ENCODE assay signal across 9 cellular contexts in the genomic region with DNA sequence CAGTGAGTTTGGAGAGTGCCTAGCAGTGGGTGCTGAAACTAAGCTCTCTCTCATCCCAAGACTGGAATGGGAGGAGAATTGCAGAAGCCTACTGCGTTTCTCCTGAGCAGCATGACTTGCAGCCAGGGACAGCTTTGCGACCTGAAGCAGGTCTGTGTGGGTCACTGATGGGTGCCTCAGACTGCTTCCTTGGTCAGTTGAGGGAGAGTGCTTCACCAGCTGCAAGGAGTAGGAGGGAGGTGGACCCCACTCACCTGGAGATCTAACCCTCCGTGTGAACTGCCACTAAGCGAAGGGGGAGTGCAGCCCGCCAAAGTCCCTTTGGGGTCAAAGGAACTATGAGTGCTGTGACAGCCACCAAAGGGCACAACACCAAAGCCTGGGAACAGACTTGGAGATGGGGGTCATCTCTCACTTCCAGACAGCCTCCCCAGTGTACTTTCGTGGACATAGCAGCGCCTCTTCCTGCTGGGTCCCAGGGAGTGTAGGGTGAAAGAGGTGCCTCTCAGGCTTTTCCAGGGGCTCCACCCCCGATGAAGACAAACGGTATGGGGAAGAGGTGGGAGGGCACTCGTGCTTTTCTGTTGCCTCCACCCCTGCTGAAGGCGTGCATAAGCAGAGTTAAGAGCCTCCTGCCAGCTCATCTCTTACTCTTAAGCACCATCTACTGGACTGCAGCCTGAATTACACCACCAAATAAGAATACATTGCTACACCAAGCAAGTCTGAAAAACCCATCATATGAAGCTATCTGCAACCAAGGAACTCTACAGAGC. TPM values are rescaled to one million over a fixed set of nuclear protein-coding genes. Genes with fewer than 3 reads are reported as not detected.
DNase-seq lines count a peak whose midpoint lies in the region; ATAC-seq and TF ChIP-seq lines count a peak whose summit lies in the region.
"Had no signal": no experiment of that assay in that cellular context is flagged by ENCODE, and none has a peak within 500 bp of the region (broad histone marks: within the 10 kb centered on the region; RNA-seq: fewer than 3 reads in every experiment).

No MANE protein-coding gene starts in this region.

- peaks cover 11 to 46% (median 27%) of the 10 kb centered on the region in 5 donors for H3K27me3 Mint-ChIP-seq in naive thymus-derived CD4-positive, alpha-beta T cell

- H3K27me3 ChIP-seq in naive thymus-derived CD4-positive, alpha-beta T cell (ENCODE audit: control insufficient read depth in 2 of 2, insufficient read depth in 2 of 2, low read length in 2 of 2): peaks cover 0 to 4% of the 10 kb centered on the region in 2 donors

- peaks cover 0 to 5% (median 0%) of the 10 kb centered on the region in 7 donors for H3K4me1 Mint-ChIP-seq in naive thymus-derived CD4-positive, alpha-beta T cell

- H3K9me3 Mint-ChIP-seq in naive thymus-derived CD4-positive, alpha-beta T cell: peaks cover 0 to 2% (median 0%) of the 10 kb centered on the region in 11 donors
- H3K9me3 Mint-ChIP-seq: stimulated activated naive CD8-positive, alpha-beta T cell treated with anti-CD3 and anti-CD28 coated beads, Interleukin-15, Interleukin-2, amounts not matched to agents 100 ng/mL and 50 ng/mL, for 24 hours had no signal

- H3K27ac ChIP-seq in C4-2B (no peak overlapping the region; the same call in 1 of the 2 replicates), VCaP (no peak overlapping the region)
- no peak overlapping the region for H3K27ac ChIP-seq in naive thymus-derived CD4-positive, alpha-beta T cell (ENCODE audit: low read depth, low read length)

- peak; percentile 83 for TF ChIP-seq CTCF in C4-2B (conservative IDR thresholded peaks at IDR 0.05)
- peak; percentile 80 for TF ChIP-seq CTCF in VCaP (conservative IDR thresholded peaks at IDR 0.05)
- peak; percentile 80 for TF ChIP-seq CTCF in epithelial cell of esophagus (IDR thresholded peaks at IDR 0.05; ENCODE audit: insufficient read depth, low read depth, low read length, missing control alignments)

- ATAC-seq in GM18858 (IDR thresholded peaks at IDR 0.05; ENCODE audit: unreplicated experiment) (peak; percentile 95), HG03025 (IDR thresholded peaks at IDR 0.05; ENCODE audit: low FRiP score, unreplicated experiment) (peak; percentile 98)
- peak; percentile 97 for ATAC-seq in naive thymus-derived CD4-positive, alpha-beta T cell

- H3K9me3 ChIP-seq in naive thymus-derived CD4-positive, alpha-beta T cell (ENCODE audit: control insufficient read depth in 2 of 3, low read length in 3 of 3): no peaks in the 10 kb centered on the region

- CTCF ChIA-PET in naive thymus-derived CD4-positive, alpha-beta T cell (lab: Charles Lee): interaction anchor here (0.6 to 2.1 kb wide), 7 partner anchors 9 to 688 kb away, joined by 3 to 7 read pairs (median 3); no protein-coding TSS in a partner anchor

- H3K4me1 ChIP-seq in naive thymus-derived CD4-positive, alpha-beta T cell (ENCODE audit: control insufficient read depth in 2 of 2, insufficient read depth in 2 of 2, low read length in 2 of 2): no peaks in the 10 kb centered on the region

- no peak overlapping the region for H3K4me3 ChIP-seq in epithelial cell of esophagus (ENCODE audit: low read length)
- no peak overlapping the region for H3K4me3 ChIP-seq in naive thymus-derived CD4-positive, alpha-beta T cell (ENCODE audit: low read length)

- H3K36me3 ChIP-seq in naive thymus-derived CD4-positive, alpha-beta T cell (ENCODE audit: control insufficient read depth in 2 of 3, insufficient read depth in 3 of 3, low read length in 3 of 3): no peaks in the 10 kb centered on the region

- POLR2A ChIA-PET in naive thymus-derived CD4-positive, alpha-beta T cell (lab: Charles Lee): no interaction called here

- H3K27ac Mint-ChIP-seq in naive thymus-derived CD4-positive, alpha-beta T cell: no peak overlapping the region
- H3K27ac Mint-ChIP-seq: stimulated activated naive CD8-positive, alpha-beta T cell treated with anti-CD3 and anti-CD28 coated beads, Interleukin-15, Interleukin-2, amounts not matched to agents 100 ng/mL and 50 ng/mL, for 24 hours had no signal

- H3K36me3 Mint-ChIP-seq in naive thymus-derived CD4-positive, alpha-beta T cell: peaks cover 0 to 5% (median 4%) of the 10 kb centered on the region in 5 donors

- DNase-seq in NCI-H187 (lab: John Stamatoyannopoulos, UW): peak; percentile 10 to 32
- DNase-seq in epithelial cell of esophagus (ENCODE audit: low read depth): peak; percentile 80
- DNase-seq in naive thymus-derived CD4-positive, alpha-beta T cell: peak in 8 of 9 donors; percentile 10 to 60 (median 38)
- peak; percentile 53 for DNase-seq in ureter (ENCODE audit: low spot score)

- peak overlapping the region in 1 of 10 donors; percentile 21 for H3K4me3 Mint-ChIP-seq in naive thymus-derived CD4-positive, alpha-beta T cell
- H3K4me3 Mint-ChIP-seq: stimulated activated naive CD8-positive, alpha-beta T cell treated with anti-CD3 and anti-CD28 coated beads, Interleukin-15, Interleukin-2, amounts not matched to agents 100 ng/mL and 50 ng/mL, for 24 hours had no signal

- intact Hi-C loops in naive thymus-derived CD4-positive, alpha-beta T cell (cut with micrococcal nuclease): loop anchor here (1.0 to 5.0 kb wide), 7 partner anchors 34 to 688 kb away; a partner anchor contains a TSS

RNA-seq across cellular contexts. Expression of a gene that starts 34.3 kb away (rescaled TPM):
- 1 to 10 TPM; 2.0 to 6.1 (median 2.7) TPM for total RNA-seq in naive thymus-derived CD4-positive, alpha-beta T cell
- polyA plus RNA-seq in naive thymus-derived CD4-positive, alpha-beta T cell: 1 to 10 TPM; 1.4 to 2.3 TPM
- 6.2 TPM for total RNA-seq in ureter

Comparison
In these comparisons a context has a peak if more than half of its experiments do, and no peak if none do; other contexts are left out.
1. DNase-seq: peak in every context shown above with its lines; median percentile 80 in epithelial cell of esophagus; 53 in ureter; 38 in naive thymus-derived CD4-positive, alpha-beta T cell; 21 in NCI-H187.